ENCODE assay signal across 14 cellular contexts in genomic region chr2:234994340-234995321, GRCh38. TPM values are rescaled to one million over a fixed set of nuclear protein-coding genes. Genes with fewer than 3 reads are reported as not detected.
DNase-seq lines count a peak whose midpoint lies in the region; ATAC-seq, FAIRE-seq and TF ChIP-seq lines count a peak whose summit lies in the region.
"Had no signal": no experiment of that assay in that cellular context is flagged by ENCODE, and none has a peak within 500 bp of the region (broad histone marks: within the 10 kb centered on the region; RNA-seq: fewer than 3 reads in every experiment).

No MANE protein-coding gene starts in this region.

- H3K9me2 ChIP-seq in hepatocyte (replicated peaks; ENCODE audit: insufficient read depth) = no peaks in the 10 kb centered on the region

- H3K36me3 ChIP-seq in HUES48 (ENCODE audit: control insufficient read depth, insufficient read depth, low read length) = peaks cover 19% of the 10 kb centered on the region
- H3K36me3 ChIP-seq in SJCRH30 = peaks cover 2% of the 10 kb centered on the region; the same call in 1 of the 2 replicates
- H3K36me3 ChIP-seq in HepG2 (replicated peaks in 1 of 2; ENCODE audit: control insufficient read depth in 1 of 2, insufficient read depth in 2 of 2, low read length in 2 of 2) = peaks cover 18 to 63% of the 10 kb centered on the region in 2 experiments
- peaks cover 18% of the 10 kb centered on the region for H3K36me3 ChIP-seq in suprapubic skin
- H3K36me3 ChIP-seq in hepatocyte (replicated peaks; ENCODE audit: insufficient read depth, low read depth) = no peaks in the 10 kb centered on the region

- H3K79me2 ChIP-seq in HepG2 (ENCODE audit: insufficient read depth, low read length) (peaks cover 97% of the 10 kb centered on the region), hepatocyte (peaks cover 87% of the 10 kb centered on the region)

- TF ChIP-seq RAD21 in HepG2 (CRISPR knock-in tag; IDR thresholded peaks at IDR 0.05) = no peak

- TF ChIP-seq POLR2A in HepG2 (IDR thresholded peaks at IDR 0.05; ENCODE audit: insufficient read depth in 1 of 2, low read depth in 2 of 2, low read length in 2 of 2) (no peak; a peak in 1 of 4 replicates), suprapubic skin (IDR thresholded peaks at IDR 0.05) (no peak), GM12892 (IDR thresholded peaks at IDR 0.05; ENCODE audit: low read depth, low read length) (no peak)

- peak overlapping the region; percentile 46 for H3K4me2 ChIP-seq in HepG2 (ENCODE audit: low read depth, low read length)
- no peak overlapping the region for H3K4me2 ChIP-seq in hepatocyte

- H2AFZ ChIP-seq in HepG2 (ENCODE audit: low read length) (no peak overlapping the region), hepatocyte (no peak overlapping the region)

- H3K9ac ChIP-seq in HUES48 (ENCODE audit: low read depth, low read length) (0 out of 2 replicates have a peak overlapping the region, but pooled peaks have one; percentile 6), HepG2 (ENCODE audit: insufficient read depth, low read depth, low read length) (peak overlapping the region; percentile 59)

- TF ChIP-seq EP300 in HepG2 (IDR thresholded peaks at IDR 0.05; ENCODE audit: low read depth in 2 of 2, low read length in 2 of 2) (peak in 1 of 2 experiments; percentile 54; a peak in 1 of 4 replicates), HepG2 (CRISPR knock-in tag; IDR thresholded peaks at IDR 0.05; ENCODE audit: borderline replicate concordance) (peak; percentile 13; the same call in 1 of the 2 replicates), suprapubic skin (IDR thresholded peaks at IDR 0.05) (no peak)

- CTCF ChIA-PET in HepG2 (lab: Yijun Ruan, JAX; ENCODE audit: low intra/inter-chr PET ratio, low total read pairs) = no interaction called here

- intact Hi-C loops in HepG2 (cut with micrococcal nuclease; ENCODE audit: unreplicated experiment) = no loop called here

- FAIRE-seq in HepG2 (lab: Jason Lieb, UNC) = no peak
- FAIRE-seq in GM12892 (lab: Jason Lieb, UNC) = no peak
- FAIRE-seq: bronchial epithelial cell had no signal

- in situ Hi-C loops in HepG2 (cut with HindIII; ENCODE audit: extremely low pct_ligation_motif_present, low pct_unique_long_range_greater_than_20kb) = no loop called here

- no TSS peak for BruUV-seq in HepG2 (replicated peaks; lab: Mats Ljungman, UMichigan)

- peak; percentile 13 for ATAC-seq in HepG2
- ATAC-seq: activated CD8-positive, alpha-beta T cell treated with anti-CD3 and anti-CD28 coated beads for 36 hours; esophagus mucosa; right cardiac atrium had no signal

- POLR2A ChIA-PET in HepG2 (lab: Yijun Ruan, JAX) = interaction anchor here (1.8 to 10.2 kb wide), 6 partner anchors 11 to 315 kb away, joined by 6 to 268 read pairs (median 11); no protein-coding TSS in a partner anchor

- peaks cover 92% of the 10 kb centered on the region for H4K20me1 ChIP-seq in HepG2 (ENCODE audit: insufficient read depth, low read length)
- peaks cover 38% of the 10 kb centered on the region for H4K20me1 ChIP-seq in hepatocyte (ENCODE audit: insufficient read depth, poor library complexity, severe bottlenecking)

- H3K27me3 ChIP-seq in HUES48 (ENCODE audit: control insufficient read depth, insufficient read depth, low read length) = no peaks in the 10 kb centered on the region
- no peaks in the 10 kb centered on the region for H3K27me3 ChIP-seq in SJCRH30
- H3K27me3 ChIP-seq in HepG2 (ENCODE audit: control insufficient read depth in 1 of 2, insufficient read depth in 2 of 2, low read length in 2 of 2) = no peaks in the 10 kb centered on the region
- no peaks in the 10 kb centered on the region for H3K27me3 ChIP-seq in suprapubic skin
- H3K27me3 ChIP-seq in hepatocyte = no peaks in the 10 kb centered on the region

- no peak overlapping the region for H3K4me3 ChIP-seq in HUES48 (ENCODE audit: low read depth, low read length)
- no peak overlapping the region for H3K4me3 ChIP-seq in SJCRH30
- no peak overlapping the region for H3K4me3 ChIP-seq in HepG2 (replicated peaks in 1 of 3; ENCODE audit: insufficient read depth in 1 of 3, low read depth in 2 of 3, low read length in 3 of 3)
- H3K4me3 ChIP-seq in suprapubic skin = no peak overlapping the region
- H3K4me3 ChIP-seq in hepatocyte = no peak overlapping the region

- H3K4me1 ChIP-seq in HUES48 (ENCODE audit: control insufficient read depth, insufficient read depth, low read length) = peaks cover 47% of the 10 kb centered on the region
- peaks cover 52% of the 10 kb centered on the region for H3K4me1 ChIP-seq in SJCRH30
- H3K4me1 ChIP-seq in HepG2 (ENCODE audit: insufficient read depth, low read length) = peaks cover 100% of the 10 kb centered on the region
- H3K4me1 ChIP-seq in suprapubic skin = peaks cover 31% of the 10 kb centered on the region
- H3K4me1 ChIP-seq in hepatocyte (ENCODE audit: insufficient read depth) = peaks cover 42% of the 10 kb centered on the region

- no peak for DNase-seq in SJCRH30
- peak; percentile 55 for DNase-seq in HepG2 (ENCODE audit: low spot score)
- DNase-seq in suprapubic skin (ENCODE audit: low spot score in 2 of 2) = no peak
- no peak for DNase-seq in hepatocyte (ENCODE audit: low spot score)
- DNase-seq in GM12892 (ENCODE audit: insufficient read length) = no peak
- DNase-seq in NCI-H69 (lab: John Stamatoyannopoulos, UW) = no peak
- DNase-seq: activated CD8-positive, alpha-beta T cell treated with anti-CD3 and anti-CD28 coated beads for 36 hours; activated gamma-delta T cell treated with Interleukin-2 at 50 U/mL for 16 hours; NCI-H2171 treated with DMSO at 0.1 percent for 48 hours; right cardiac atrium; T-helper 9 cell had no signal

- H3K9me3 ChIP-seq in HUES48 (ENCODE audit: control insufficient read depth, insufficient read depth, low read length) = no peaks in the 10 kb centered on the region
- no peaks in the 10 kb centered on the region for H3K9me3 ChIP-seq in SJCRH30 (replicated peaks)
- no peaks in the 10 kb centered on the region for H3K9me3 ChIP-seq in HepG2 (ENCODE audit: low read length)
- no peaks in the 10 kb centered on the region for H3K9me3 ChIP-seq in suprapubic skin
- no peaks in the 10 kb centered on the region for H3K9me3 ChIP-seq in hepatocyte (ENCODE audit: low read depth)

- H3K27ac ChIP-seq in HUES48 (ENCODE audit: low read depth, low read length) (peak overlapping the region; percentile 31), SJCRH30 (peak overlapping the region; percentile 73), HepG2 (ENCODE audit: extremely low read length, insufficient read depth, low read length) (peak overlapping the region; percentile 75), suprapubic skin (peak overlapping the region; percentile 42), hepatocyte (no peak overlapping the region)

- WGBS in HepG2 (ENCODE audit: low lambda C conversion rate) = 88% methylated on average over 21 of the region's 29 CpGs
- 90% methylated on average over 18 of the region's 29 CpGs for WGBS in suprapubic skin
- WGBS in hepatocyte (ENCODE audit: low lambda C conversion rate, missing lambda C conversion rate) = 92% methylated on average over 29 of the region's 29 CpGs

- TF ChIP-seq CTCF in HepG2 (CRISPR knock-in tag; IDR thresholded peaks at IDR 0.05) = no peak
- TF ChIP-seq CTCF in suprapubic skin (IDR thresholded peaks at IDR 0.05) = no peak
- no peak for TF ChIP-seq CTCF in hepatocyte (IDR thresholded peaks at IDR 0.05; ENCODE audit: poor library complexity)

TF ChIP-seq in HepG2, 621 proteins besides CTCF, POLR2A, EP300 and RAD21 (continues in another document):
- peak; percentile 47 for TF ChIP-seq RBM22 (optimal IDR thresholded peaks at IDR 0.05; ENCODE audit: low read length)
- TF ChIP-seq MZF1 (CRISPR knock-in tag; IDR thresholded peaks at IDR 0.05; ENCODE audit: borderline replicate concordance) = no peak
- peak; percentile 57; the same call in 1 of the 2 replicates for TF ChIP-seq MAFG (CRISPR knock-in tag; IDR thresholded peaks at IDR 0.05)
- no peak for TF ChIP-seq ZNF720 (CRISPR knock-in tag; IDR thresholded peaks at IDR 0.05)
- TF ChIP-seq GATAD1 (CRISPR knock-in tag; IDR thresholded peaks at IDR 0.05) = no peak

RNA-seq across cellular contexts. Expression of gene SH3BP4, which starts 42.8 kb away (rescaled TPM):
- 32.9 and 35.5 TPM in 2 replicates for total RNA-seq in SJCRH30 (2014; rRNA removed; shearing (Covaris generic))
- total RNA-seq in HepG2 (2016; rRNA removed; fragmentation: Illumina TruSeq; extraction: Trizol) (34.6 and 44.3 TPM in 2 replicates), suprapubic skin (10 to 100 TPM; 38.6 to 82.6 (median 58.6) TPM), hepatocyte (32.0 and 35.9 TPM in 2 replicates)
- total RNA-seq in HepG2 (2016; cell fraction: cytosol; rRNA removed; fragmentation: Illumina TruSeq; extraction: Trizol; ENCODE audit: low read depth) = 10.1 and 13.4 TPM in 2 replicates
- 33.4 and 38.6 TPM in 2 replicates for total RNA-seq in HepG2 (2016; cell fraction: insoluble cytoplasmic fraction; rRNA removed; fragmentation: Illumina TruSeq; extraction: Trizol)
- 23.4 and 24.2 TPM in 2 replicates for total RNA-seq in HepG2 (2016; cell fraction: membrane; rRNA removed; fragmentation: Illumina TruSeq; extraction: Trizol)
- 29.3 and 37.6 TPM in 2 replicates for total RNA-seq in HepG2 (2016; cell fraction: nucleus; rRNA removed; fragmentation: Illumina TruSeq; extraction: Trizol)
- polyA plus RNA-seq in HepG2 (2011; rRNA removed) (99.1 and 101 TPM in 2 replicates), hepatocyte (20.3 and 23.3 TPM in 2 replicates)
- polyA plus RNA-seq in HepG2 (2011; cell fraction: cytosol; rRNA removed) = 62.2 and 70.2 TPM in 2 replicates
- 57.3 and 58.3 TPM in 2 replicates for polyA plus RNA-seq in HepG2 (2011; cell fraction: nucleus; rRNA removed)
- 54.2 and 63.2 TPM in 2 replicates for polyA plus RNA-seq in HepG2 (2012)
- polyA plus RNA-seq in HepG2 (2016; cell fraction: cytosol; fragmentation: Illumina TruSeq; extraction: Trizol; ENCODE audit: low read depth) = 12.1 and 15.0 TPM in 2 replicates
- 41.4 and 47.1 TPM in 2 replicates for polyA plus RNA-seq in HepG2 (2016; cell fraction: insoluble cytoplasmic fraction; fragmentation: Illumina TruSeq; extraction: Trizol; ENCODE audit: low read depth)
- 16.0 and 16.3 TPM in 2 replicates for polyA plus RNA-seq in HepG2 (2016; cell fraction: membrane; fragmentation: Illumina TruSeq; extraction: Trizol; ENCODE audit: low read depth)
- polyA plus RNA-seq in HepG2 (2016; cell fraction: nucleus; fragmentation: Illumina TruSeq; extraction: Trizol; ENCODE audit: insufficient read depth, low read depth) = 33.7 and 37.2 TPM in 2 replicates
- 50.3 and 196 TPM in 2 replicates for polyA minus RNA-seq in HepG2 (2011; rRNA and poly(A)+ RNA removed; ENCODE audit: low replicate concordance)
- 58.1 and 67.7 TPM in 2 replicates for polyA minus RNA-seq in HepG2 (2011; cell fraction: cytosol; rRNA and poly(A)+ RNA removed)
- polyA minus RNA-seq in HepG2 (2011; cell fraction: nucleus; rRNA and poly(A)+ RNA removed) = 92.1 and 100 TPM in 2 replicates
- polyA plus RNA-seq in GM12892 (2012; ENCODE audit: missing spikeins) = not detected
